8 cellular contexts compared by ENCODE assay signal in the genomic region with DNA sequence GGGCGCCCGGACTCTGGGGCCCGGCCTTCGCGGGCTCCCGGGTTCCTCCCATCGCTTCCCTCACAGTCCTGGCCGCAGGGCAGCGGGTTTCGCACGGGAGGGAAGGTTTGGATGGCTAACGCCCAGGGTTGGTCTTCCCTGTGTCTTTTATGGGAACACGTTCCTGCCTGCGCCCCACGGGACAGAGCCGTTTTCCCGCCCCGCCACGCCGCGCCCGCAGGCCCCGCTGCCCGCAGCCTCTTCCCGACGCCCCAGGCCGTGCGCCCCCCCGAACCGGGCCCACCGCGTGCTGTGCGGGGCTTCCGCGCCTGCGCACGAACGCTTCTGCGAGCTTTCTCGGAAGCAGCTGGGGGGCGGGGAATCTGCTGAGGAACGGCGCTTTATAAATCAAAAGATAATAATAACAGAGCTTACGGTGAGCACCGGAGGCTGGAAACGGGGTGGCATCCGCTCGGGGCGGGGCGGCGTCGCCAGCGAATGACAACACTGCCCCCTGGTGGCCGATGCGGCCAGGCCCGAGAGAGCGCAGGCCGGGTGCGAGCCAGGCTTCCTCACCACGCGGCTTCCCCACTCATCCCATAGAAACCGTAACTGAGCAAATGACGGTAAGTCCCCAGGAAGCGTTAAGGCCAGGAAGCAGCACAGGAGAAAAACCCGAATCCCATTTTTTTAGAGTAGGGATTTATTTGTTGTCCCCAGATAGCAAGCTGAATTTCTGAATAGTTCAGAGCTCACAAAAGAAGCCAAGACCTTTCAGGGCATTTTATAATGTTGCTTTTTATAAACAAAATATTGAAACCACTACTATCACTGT.
DNase-seq lines count a peak whose midpoint lies in the region; ATAC-seq, FAIRE-seq and TF ChIP-seq lines count a peak whose summit lies in the region.

No MANE protein-coding gene starts in this region.

- no peaks in the 10 kb centered on the region for H3K9me3 ChIP-seq in kidney (ENCODE audit: control insufficient read depth in 1 of 2, low read length in 2 of 2)

- peak overlapping the region; percentile 16; the same call in 1 of the 2 replicates for H3K4me3 ChIP-seq in GM12865 (ENCODE audit: low read depth, low read length)
- H3K4me3 ChIP-seq in kidney (ENCODE audit: low read length in 2 of 2): peak overlapping the region; percentile 14 to 64

- H3K27ac ChIP-seq in kidney (ENCODE audit: low read depth in 2 of 2, low read length in 2 of 2): peak overlapping the region; percentile 59 to 63

- intact Hi-C loops in kidney (cut with DNase I): no loop called here

- peak; percentile 90 for ATAC-seq in HG03097 (IDR thresholded peaks at IDR 0.05; ENCODE audit: low FRiP score, unreplicated experiment)
- ATAC-seq in activated CD4-positive, CD25-positive, alpha-beta regulatory T cell treated with anti-CD3 and anti-CD28 coated beads, Interleukin-2, amount 50 U/mL, for 24 hours: peak; percentile 92 to 95
- no peak for ATAC-seq in HG02938 (IDR thresholded peaks at IDR 0.05; ENCODE audit: unreplicated experiment)

- TF ChIP-seq CTCF in GM12865 (IDR thresholded peaks at IDR 0.05; ENCODE audit: insufficient read depth, low read depth, low read length, missing control alignments) (peak; percentile 93), kidney (IDR thresholded peaks at IDR 0.05; ENCODE audit: borderline replicate concordance, extremely low read depth, insufficient read depth) (peak; percentile 95)

- H3K9ac ChIP-seq in kidney (ENCODE audit: low read length in 2 of 2): peak overlapping the region in 1 of 2 donors; percentile 46

- DNase-seq in GM12865 (ENCODE audit: low read depth): peak; percentile 70
- peak; percentile 90 for DNase-seq in NCI-H2227 (lab: John Stamatoyannopoulos, UW; ENCODE audit: unreplicated experiment)
- peak; percentile 78 for DNase-seq in cerebellar cortex (ENCODE audit: low spot score)
- DNase-seq in kidney: peak; percentile 93
- peak; percentile 88 for DNase-seq in stimulated activated CD4-positive, alpha-beta T cell treated with anti-CD3 and anti-CD28 coated beads, Interleukin-12 subunit alpha, Interleukin-12 subunit beta, amount 100 ng/mL, for 4 hours

- H3K36me3 ChIP-seq in kidney (ENCODE audit: control insufficient read depth in 1 of 2, insufficient read depth in 2 of 2, low read length in 2 of 2): no peaks in the 10 kb centered on the region

- H3K4me1 ChIP-seq in kidney (ENCODE audit: control insufficient read depth in 1 of 2, insufficient read depth in 1 of 2, low read depth in 1 of 2, low read length in 2 of 2): peaks cover 0 to 6% of the 10 kb centered on the region in 2 donors

- FAIRE-seq in kidney (lab: Jason Lieb, UNC): no peak
